16 cellular contexts compared by ENCODE assay signal in the genomic region with DNA sequence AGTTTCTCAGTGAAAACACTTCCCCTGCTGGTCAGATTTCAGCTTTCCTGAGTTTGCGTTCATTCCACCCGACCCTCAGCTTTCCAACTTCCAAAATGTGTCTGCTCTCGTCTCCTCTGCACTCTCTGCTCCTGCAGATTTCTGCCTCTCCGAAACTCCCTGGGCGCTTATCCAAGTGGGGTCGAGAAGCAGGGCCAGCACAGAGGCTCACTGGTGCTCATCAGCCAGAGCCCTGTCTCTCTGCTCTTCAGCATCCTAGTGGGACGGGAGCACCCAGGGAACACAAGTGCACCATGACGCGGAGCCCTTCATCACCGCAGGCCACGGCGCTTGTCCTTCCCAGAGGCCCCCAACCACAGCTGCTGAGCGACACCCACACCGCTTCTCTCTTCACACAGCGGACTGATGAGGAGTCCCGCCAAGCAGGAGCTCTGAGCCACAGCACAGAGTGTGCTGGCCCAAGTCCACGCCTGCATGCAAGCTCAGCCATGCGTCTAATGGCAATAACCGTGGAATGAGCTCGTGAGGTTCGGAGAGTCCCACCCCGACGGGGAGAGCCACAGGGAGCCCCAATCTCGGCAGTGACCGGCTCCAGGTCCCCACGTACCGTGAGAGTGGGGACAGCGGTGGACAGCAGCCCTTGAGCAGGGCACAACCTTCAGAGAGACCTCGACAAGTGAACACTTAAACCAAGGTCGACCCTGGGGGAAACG. TPM values are rescaled to one million over a fixed set of nuclear protein-coding genes. Genes with fewer than 3 reads are reported as not detected.
DNase-seq lines count a peak whose midpoint lies in the region; ATAC-seq, FAIRE-seq and TF ChIP-seq lines count a peak whose summit lies in the region.
"Had no signal": no experiment of that assay in that cellular context is flagged by ENCODE, and none has a peak within 500 bp of the region (broad histone marks: within the 10 kb centered on the region; RNA-seq: fewer than 3 reads in every experiment).

No MANE protein-coding gene starts in this region.

- no peak for TF ChIP-seq POLR2A in sigmoid colon (IDR thresholded peaks at IDR 0.05)

- DNase-seq in G401 (ENCODE audit: low spot score) (peak; percentile 54), astrocyte (ENCODE audit: low read depth) (peak; percentile 42), left ventricle myocardium superior (peak; percentile 69), sigmoid colon (peak; percentile 84), NCI-H345 treated with DMSO at 0.1 percent for 48 hours (lab: John Stamatoyannopoulos, UW; ENCODE audit: unreplicated experiment) (no peak)
- DNase-seq: activated CD4-positive, alpha-beta T cell treated with anti-CD3 and anti-CD28 coated beads for 36 hours; activated naive CD4-positive, alpha-beta T cell treated with Interleukin-2 at 50 U/mL for 16 hours; GF-D8; kidney glomerular epithelial cell; T1000 had no signal

- 88 to 91% methylated on average over 31 of the region's 31 CpGs for WGBS in sigmoid colon, 2 donors

- peaks cover 65% of the 10 kb centered on the region for H3K79me2 ChIP-seq in astrocyte (ENCODE audit: insufficient read depth, low read length)

- H3K4me1 ChIP-seq in astrocyte (ENCODE audit: insufficient read depth, low read length) (peaks cover 16% of the 10 kb centered on the region), sigmoid colon (peaks cover 0 to 64% (median 53%) of the 10 kb centered on the region in 4 donors)
- H3K4me1 ChIP-seq: SJSA1 had no signal

- peaks cover 18% of the 10 kb centered on the region for H3K4me1 Mint-ChIP-seq in astrocyte (ENCODE audit: low read depth, unreplicated experiment)

- H3K9me3 ChIP-seq in astrocyte (ENCODE audit: insufficient read depth, low read depth, low read length) (no peaks in the 10 kb centered on the region), sigmoid colon (no peaks in the 10 kb centered on the region)
- H3K9me3 ChIP-seq: SJSA1 had no signal

- H3K36me3 Mint-ChIP-seq in astrocyte (ENCODE audit: low read depth, unreplicated experiment): peaks cover 4% of the 10 kb centered on the region

- peaks cover 2% of the 10 kb centered on the region for H3K36me3 ChIP-seq in astrocyte (ENCODE audit: insufficient read depth, low read length)
- H3K36me3 ChIP-seq in sigmoid colon: no peaks in the 10 kb centered on the region
- H3K36me3 ChIP-seq: brain microvascular endothelial cell, SJSA1 had no signal

- no peak overlapping the region for H3K9ac ChIP-seq in astrocyte (ENCODE audit: low read length)

- H3K4me2 ChIP-seq in astrocyte (ENCODE audit: low read length): no peak overlapping the region

- H3K27me3 Mint-ChIP-seq in astrocyte (ENCODE audit: low read depth, unreplicated experiment): no peaks in the 10 kb centered on the region
- H3K27me3 Mint-ChIP-seq: activated CD4-positive, alpha-beta T cell treated with anti-CD3 and anti-CD28 coated beads for 36 hours; progenitor cell of endocrine pancreas had no signal

- H4K20me1 ChIP-seq in astrocyte (ENCODE audit: insufficient read depth, low read length): peaks cover 89% of the 10 kb centered on the region

- no peaks in the 10 kb centered on the region for H3K9me3 Mint-ChIP-seq in astrocyte (ENCODE audit: unreplicated experiment)

- H3K4me3 Mint-ChIP-seq in astrocyte (ENCODE audit: unreplicated experiment): no peak overlapping the region
- H3K4me3 Mint-ChIP-seq: activated CD4-positive, alpha-beta T cell treated with anti-CD3 and anti-CD28 coated beads for 36 hours had no signal

- intact Hi-C loops in left ventricle myocardium superior (cut with micrococcal nuclease): no loop called here
- intact Hi-C loops in sigmoid colon (cut with DNase I): loop anchor here (1.0 to 2.0 kb wide), 3 partner anchors 54 to 311 kb away; no protein-coding TSS in a partner anchor

- in situ Hi-C loops in G401 (cut with HindIII; ENCODE audit: low sequenced_read_pairs): no loop called here

- H2AFZ ChIP-seq in astrocyte (ENCODE audit: low read depth, low read length): no peak overlapping the region

- no peak for TF ChIP-seq CTCF in astrocyte (IDR thresholded peaks at IDR 0.05; ENCODE audit: insufficient read depth, low read depth, low read length)
- TF ChIP-seq CTCF in sigmoid colon (IDR thresholded peaks at IDR 0.05): no peak

- no peak for FAIRE-seq in astrocyte (lab: Jason Lieb, UNC)

- TF ChIP-seq EP300 in sigmoid colon (IDR thresholded peaks at IDR 0.05): no peak

- ATAC-seq in left ventricle myocardium superior (peak; percentile 63), HG03565 (IDR thresholded peaks at IDR 0.05; ENCODE audit: unreplicated experiment) (no peak), HG03025 (IDR thresholded peaks at IDR 0.05; ENCODE audit: low FRiP score, unreplicated experiment) (no peak), HG02870 (IDR thresholded peaks at IDR 0.05; ENCODE audit: unreplicated experiment) (no peak)

- no peak overlapping the region for H3K27ac ChIP-seq in astrocyte (ENCODE audit: low read depth, low read length)
- H3K27ac ChIP-seq in sigmoid colon: peak overlapping the region in 3 of 4 donors; percentile 39 to 56 (median 44)
- H3K27ac ChIP-seq: brain microvascular endothelial cell, SJSA1 had no signal

- H3K4me3 ChIP-seq in astrocyte (ENCODE audit: insufficient read depth, low read depth, low read length): no peak overlapping the region
- no peak overlapping the region for H3K4me3 ChIP-seq in sigmoid colon
- H3K4me3 ChIP-seq: SJSA1 had no signal

- H3K27ac Mint-ChIP-seq in astrocyte (ENCODE audit: unreplicated experiment): no peak overlapping the region
- H3K27ac Mint-ChIP-seq: activated CD4-positive, alpha-beta T cell treated with anti-CD3 and anti-CD28 coated beads for 36 hours; progenitor cell of endocrine pancreas had no signal

- H3K27me3 ChIP-seq in astrocyte (ENCODE audit: insufficient read depth, low read length) (no peaks in the 10 kb centered on the region), sigmoid colon (no peaks in the 10 kb centered on the region)
- H3K27me3 ChIP-seq: brain microvascular endothelial cell, SJSA1 had no signal

RNA-seq across cellular contexts. Expression of a gene that starts 27.9 kb away (rescaled TPM):
- total RNA-seq in G401 (2014; rRNA removed; shearing (Covaris generic)): 27.4 and 39.9 TPM in 2 replicates
- total RNA-seq in astrocyte (26.4 and 28.9 TPM in 2 replicates), left ventricle myocardium superior (52.8 TPM), sigmoid colon (10 to 100 TPM; 68.6 to 88.9 (median 71.5) TPM)
- polyA plus RNA-seq in sigmoid colon: 10 to 100 TPM; 46.2 to 55.0 (median 53.5) TPM

RNA-seq across cellular contexts. Expression of a gene that starts 57.6 kb away (rescaled TPM):
- total RNA-seq in G401 (2014; rRNA removed; shearing (Covaris generic)): 1.5 and 8.9 TPM in 2 replicates
- total RNA-seq in astrocyte (13.8 and 14.8 TPM in 2 replicates), left ventricle myocardium superior (7.7 TPM), sigmoid colon (1 to 10 TPM in 3 of 4 donors, under 1 TPM in 1; 0.66 to 4.4 (median 2.1) TPM)
- polyA plus RNA-seq in sigmoid colon: 10 to 100 TPM in 1 of 3 donors, 1 to 10 TPM in 2; 6.6 to 12.7 (median 7.0) TPM
